Comparison of ENCODE assay signal across 8 cellular contexts in genomic region chr22:23183107-23183698, GRCh38. TPM values are rescaled to one million over a fixed set of nuclear protein-coding genes. Genes with fewer than 3 reads are reported as not detected.
DNase-seq lines count a peak whose midpoint lies in the region; ATAC-seq and TF ChIP-seq lines count a peak whose summit lies in the region.

No MANE protein-coding gene starts in this region.

- peak overlapping the region; percentile 78 for H3K27ac Mint-ChIP-seq in endodermal cell
- peak overlapping the region; percentile 73 for H3K27ac Mint-ChIP-seq in mesothelial cell of epicardium

- peak overlapping the region; percentile 76 for H3K4me3 ChIP-seq in RWPE2 (ENCODE audit: severe bottlenecking)
- H3K4me3 ChIP-seq in endodermal cell (ENCODE audit: low read length): peak overlapping the region; percentile 94
- H3K4me3 ChIP-seq in urinary bladder (ENCODE audit: low read depth, low read length): peak overlapping the region; percentile 87

- H3K27ac ChIP-seq in RWPE2 (ENCODE audit: poor library complexity, severe bottlenecking): peak overlapping the region; percentile 71
- no peak overlapping the region for H3K27ac ChIP-seq in endodermal cell (ENCODE audit: low read depth, low read length)
- H3K27ac ChIP-seq in urinary bladder (ENCODE audit: low read depth): peak overlapping the region; percentile 15

- TF ChIP-seq CTCF in AG09319 (IDR thresholded peaks at IDR 0.05; ENCODE audit: low read depth, low read length) (no peak), RWPE2 (IDR thresholded peaks at IDR 0.05; ENCODE audit: poor library complexity, severe bottlenecking) (no peak), endodermal cell (conservative IDR thresholded peaks at IDR 0.05) (no peak), mesothelial cell of epicardium (IDR thresholded peaks at IDR 0.05; ENCODE audit: unreplicated experiment) (no peak)

- H3K4me3 Mint-ChIP-seq in endodermal cell: peak overlapping the region; percentile 62
- peak overlapping the region; percentile 68 for H3K4me3 Mint-ChIP-seq in mesothelial cell of epicardium

- 7 to 13% methylated on average over 9 to 11 of the region's 11 CpGs for WGBS in endodermal cell (ENCODE audit: insufficient coverage in 1 of 2, insufficient read length in 1 of 2), 2 experiments
- WGBS in urinary bladder: 27% methylated on average over 11 of the region's 11 CpGs

- H3K9me3 Mint-ChIP-seq in endodermal cell (no peaks in the 10 kb centered on the region), mesothelial cell of epicardium (no peaks in the 10 kb centered on the region)

- H3K9me3 ChIP-seq in RWPE2 (ENCODE audit: severe bottlenecking) (peaks cover 12% of the 10 kb centered on the region), endodermal cell (ENCODE audit: control insufficient read depth, low read length) (no peaks in the 10 kb centered on the region)

- peaks cover 55% of the 10 kb centered on the region for H3K4me1 Mint-ChIP-seq in endodermal cell
- peaks cover 49% of the 10 kb centered on the region for H3K4me1 Mint-ChIP-seq in mesothelial cell of epicardium

- DNase-seq in AG09319 (ENCODE audit: extremely low read depth, low read depth) (peak; percentile 15), H4 (ENCODE audit: low spot score) (peak; percentile 27), RWPE2 (ENCODE audit: low spot score) (peak; percentile 76), endodermal cell (peak; percentile 92), mesothelial cell of epicardium (ENCODE audit: low spot score in 2 of 2, unreplicated experiment in 2 of 2) (peak in 1 of 2 experiments; percentile 69), GOT3 (lab: John Stamatoyannopoulos, UW) (no peak)

- H3K36me3 Mint-ChIP-seq in endodermal cell (ENCODE audit: low read depth): peaks cover 43% of the 10 kb centered on the region
- peaks cover 14% of the 10 kb centered on the region for H3K36me3 Mint-ChIP-seq in mesothelial cell of epicardium

- H3K4me1 ChIP-seq in RWPE2 (ENCODE audit: insufficient read depth, poor library complexity, severe bottlenecking) (peaks cover 5% of the 10 kb centered on the region), endodermal cell (ENCODE audit: control insufficient read depth, insufficient read depth, low read length) (no peaks in the 10 kb centered on the region), urinary bladder (ENCODE audit: insufficient read depth) (peaks cover 1% of the 10 kb centered on the region)

- ATAC-seq in RWPE2 (ENCODE audit: low read depth) (peak; percentile 15; the same call in 1 of the 3 replicates), HG02970 (IDR thresholded peaks at IDR 0.05; ENCODE audit: low FRiP score, unreplicated experiment) (no peak)

- peaks cover 49% of the 10 kb centered on the region for H3K36me3 ChIP-seq in RWPE2 (ENCODE audit: low read depth)
- peaks cover 42% of the 10 kb centered on the region for H3K36me3 ChIP-seq in endodermal cell (ENCODE audit: control insufficient read depth, insufficient read depth, low read length)
- H3K36me3 ChIP-seq in urinary bladder (ENCODE audit: insufficient read depth): no peaks in the 10 kb centered on the region

- peaks cover 9% of the 10 kb centered on the region for H3K27me3 Mint-ChIP-seq in endodermal cell (ENCODE audit: insufficient read depth)
- no peaks in the 10 kb centered on the region for H3K27me3 Mint-ChIP-seq in mesothelial cell of epicardium (ENCODE audit: low read depth)

- H3K27me3 ChIP-seq in RWPE2 (ENCODE audit: insufficient read depth, poor library complexity, severe bottlenecking) (no peaks in the 10 kb centered on the region), endodermal cell (ENCODE audit: control insufficient read depth, insufficient read depth, low read length, poor library complexity, severe bottlenecking) (no peaks in the 10 kb centered on the region)

- H3K9ac ChIP-seq in endodermal cell (ENCODE audit: extremely low read depth, low read length, poor library complexity, severe bottlenecking): peak overlapping the region; percentile 37

RNA-seq across cellular contexts. Expression of gene BCR, which starts 2.9 kb away (rescaled TPM):
- 8.4 and 10.1 TPM in 2 replicates for total RNA-seq in H4 (2014; rRNA removed; shearing (Covaris generic))
- total RNA-seq in endodermal cell: 100 to 1,000 TPM; 102 to 172 TPM
- polyA plus RNA-seq in endodermal cell (2013, experiment 1 of 2): 52.0 TPM
- polyA plus RNA-seq in endodermal cell (2013, experiment 2 of 2): 54.4 TPM
- 69.6 to 74.6 TPM (median 72.4 TPM) in 3 replicates for total RNA-seq in mesothelial cell of epicardium
- total RNA-seq in urinary bladder: 14.1 TPM
- polyA plus RNA-seq in urinary bladder: 35.0 TPM

RNA-seq across cellular contexts. Expression of gene RAB36, which starts 37.9 kb away (rescaled TPM):
- 3.0 and 3.7 TPM in 2 replicates for total RNA-seq in H4 (2014; rRNA removed; shearing (Covaris generic))
- 1 to 10 TPM; 2.6 to 3.3 TPM for total RNA-seq in endodermal cell
- polyA plus RNA-seq in endodermal cell (2013, experiment 1 of 2): 6.8 TPM
- 6.4 TPM for polyA plus RNA-seq in endodermal cell (2013, experiment 2 of 2)
- total RNA-seq in mesothelial cell of epicardium: 6.3 to 6.4 TPM (median 6.4 TPM) in 3 replicates
- total RNA-seq in urinary bladder: 2.0 TPM
- 3.7 TPM for polyA plus RNA-seq in urinary bladder

RNA-seq across cellular contexts. Expression of gene RSPH14, which starts 41.4 kb away (rescaled TPM):
- not detected in 2 replicates for total RNA-seq in H4 (2014; rRNA removed; shearing (Covaris generic))
- total RNA-seq in endodermal cell (1 to 10 TPM in 1 of 2 donors, under 1 TPM in 1; 0.35 to 2.3 TPM), mesothelial cell of epicardium (1.7 to 2.5 TPM (median 2.4 TPM) in 3 replicates), urinary bladder (0.58 TPM)
- polyA plus RNA-seq in endodermal cell (2013, experiment 1 of 2): 1.4 TPM
- 1.5 TPM for polyA plus RNA-seq in endodermal cell (2013, experiment 2 of 2)
- 0.13 TPM for polyA plus RNA-seq in urinary bladder
